In the genomic region with DNA sequence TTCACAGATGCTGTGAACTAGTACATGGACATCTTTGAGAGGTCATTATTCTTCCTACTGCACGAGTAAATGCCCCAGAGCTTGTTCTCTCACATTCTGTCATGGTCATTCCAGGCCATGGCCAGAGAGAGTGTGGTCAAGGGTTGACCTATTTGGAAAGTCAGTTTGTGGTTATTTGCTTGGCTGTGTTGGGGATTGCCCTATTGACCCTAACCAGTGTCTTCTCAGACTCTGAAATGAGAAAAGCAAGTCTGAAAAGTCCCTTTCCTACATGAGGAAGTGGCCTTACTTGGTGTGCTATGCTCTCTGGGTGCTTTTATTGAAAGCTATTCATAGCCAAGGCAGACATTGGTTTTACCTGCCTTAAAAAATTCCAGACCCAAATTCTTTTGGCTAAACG, we compare ENCODE assay signal across 17 cellular contexts.
DNase-seq lines count a peak whose midpoint lies in the region; ATAC-seq lines count a peak whose summit lies in the region.
"Had no signal": no experiment of that assay in that cellular context is flagged by ENCODE, and none has a peak within 500 bp of the region (broad histone marks: within the 10 kb centered on the region; RNA-seq: fewer than 3 reads in every experiment).

No MANE protein-coding gene starts in this region.

- peak; percentile 41 for DNase-seq in glomerular visceral epithelial cell (ENCODE audit: extremely low spot score)
- DNase-seq in NCI-H510A (lab: John Stamatoyannopoulos, UW): no peak
- no peak for DNase-seq in stimulated activated CD4-positive, alpha-beta T cell treated with anti-CD3 and anti-CD28 coated beads, Interleukin-15, amount 100 ng/mL, for 24 hours
- DNase-seq in stimulated activated CD4-positive, alpha-beta T cell treated with anti-CD3 and anti-CD28 coated beads, Interleukin-4, amount 100 ng/mL, for 24 hours: no peak
- DNase-seq: activated CD8-positive, alpha-beta T cell treated with anti-CD3 and anti-CD28 coated beads for 36 hours; activated naive CD4-positive, alpha-beta T cell; CD4-positive, CD25-positive, alpha-beta regulatory T cell; esophagus squamous epithelium; HCEC 1CT; immature natural killer cell; NCI-H2081; spleen had no signal

- ATAC-seq in GM18520 (IDR thresholded peaks at IDR 0.05; ENCODE audit: unreplicated experiment) (peak; percentile 78), GM21529 (IDR thresholded peaks at IDR 0.05; ENCODE audit: unreplicated experiment) (peak; percentile 86), HG03159 (IDR thresholded peaks at IDR 0.05; ENCODE audit: unreplicated experiment) (peak; percentile 52), HG03521 (IDR thresholded peaks at IDR 0.05; ENCODE audit: unreplicated experiment) (no peak)
- ATAC-seq: activated CD8-positive, alpha-beta T cell treated with anti-CD3 and anti-CD28 coated beads for 36 hours; Panc1 had no signal
